Comparison of ENCODE assay signal across 8 cellular contexts in genomic region chr7:99438573-99439480, GRCh38. TPM values are rescaled to one million over a fixed set of nuclear protein-coding genes. Genes with fewer than 3 reads are reported as not detected.
DNase-seq lines count a peak whose midpoint lies in the region; ATAC-seq and TF ChIP-seq lines count a peak whose summit lies in the region.

Gene CPSF4, plus strand, starts transcription at chr7:99438943. Its CDS starts 140 bp downstream, at chr7:99439083.
A gene with protein sequence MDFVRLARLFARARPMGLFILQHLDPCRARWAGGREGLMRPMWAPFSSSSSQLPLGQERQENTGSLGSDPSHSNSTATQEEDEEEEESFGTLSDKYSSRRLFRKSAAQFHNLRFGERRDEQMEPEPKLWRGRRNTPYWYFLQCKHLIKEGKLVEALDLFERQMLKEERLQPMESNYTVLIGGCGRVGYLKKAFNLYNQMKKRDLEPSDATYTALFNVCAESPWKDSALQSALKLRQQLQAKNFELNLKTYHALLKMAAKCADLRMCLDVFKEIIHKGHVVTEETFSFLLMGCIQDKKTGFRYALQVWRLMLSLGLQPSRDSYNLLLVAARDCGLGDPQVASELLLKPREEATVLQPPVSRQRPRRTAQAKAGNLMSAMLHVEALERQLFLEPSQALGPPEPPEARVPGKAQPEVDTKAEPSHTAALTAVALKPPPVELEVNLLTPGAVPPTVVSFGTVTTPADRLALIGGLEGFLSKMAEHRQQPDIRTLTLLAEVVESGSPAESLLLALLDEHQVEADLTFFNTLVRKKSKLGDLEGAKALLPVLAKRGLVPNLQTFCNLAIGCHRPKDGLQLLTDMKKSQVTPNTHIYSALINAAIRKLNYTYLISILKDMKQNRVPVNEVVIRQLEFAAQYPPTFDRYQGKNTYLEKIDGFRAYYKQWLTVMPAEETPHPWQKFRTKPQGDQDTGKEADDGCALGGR (minus strand): TSS chr7:99438798. CDS start chr7:99435242, 3,556 bp downstream.

- ATAC-seq in GM19351 (IDR thresholded peaks at IDR 0.05; ENCODE audit: unreplicated experiment) (peak; percentile 91), HG03520 (IDR thresholded peaks at IDR 0.05; ENCODE audit: unreplicated experiment) (peak; percentile 83)

- DNase-seq in NCI-H526 treated with DMSO at 0.1 percent for 48 hours (lab: John Stamatoyannopoulos, UW) (peak; percentile 95), dermis blood vessel endothelial cell (peak; percentile 96)
- peak; percentile 84 to 90 for DNase-seq in activated CD4-positive, alpha-beta T cell treated with anti-CD3 and anti-CD28 coated beads, Interleukin-2, amount 50 U/mL, for 24 hours (ENCODE audit: low read depth in 1 of 2, low spot score in 1 of 2)
- peak; percentile 94 for DNase-seq in stimulated activated CD4-positive, alpha-beta T cell treated with anti-CD3 and anti-CD28 coated beads, Interleukin-4, amount 100 ng/mL, for 1 hour

- H3K4me3 ChIP-seq in liver (ENCODE audit: low read depth in 1 of 3, low read length in 3 of 3) = peak within 1 kb of the TSS; percentile 85 to 91 (median 87)

- no peaks in the 10 kb centered on the region for H3K9me3 ChIP-seq in liver (ENCODE audit: control insufficient read depth in 4 of 4, low read length in 3 of 4)

- TF ChIP-seq CTCF in C4-2B (conservative IDR thresholded peaks at IDR 0.05) (no peak), liver (IDR thresholded peaks at IDR 0.05; ENCODE audit: low read depth, low read length, missing input control) (no peak)

- under 1% methylated on average over 89 of the region's 89 CpGs for WGBS in liver

- H3K27ac ChIP-seq in C4-2B (peak within 1 kb of the TSS; percentile 88), liver (ENCODE audit: low read depth in 1 of 2, low read length in 2 of 2) (peak within 1 kb of the TSS; percentile 28 to 83)

- TF ChIP-seq RAD21 in liver (IDR thresholded peaks at IDR 0.05) = no peak

- peaks cover 7 to 18% (median 13%) of the 10 kb centered on the region in 4 donors for H3K4me1 ChIP-seq in liver (ENCODE audit: control insufficient read depth in 4 of 4, insufficient read depth in 4 of 4, low read length in 3 of 4)

- H3K36me3 ChIP-seq in liver (ENCODE audit: control insufficient read depth in 4 of 4, insufficient read depth in 3 of 4, low read depth in 1 of 4, low read length in 3 of 4) = peaks cover 2 to 13% (median 8%) of the 10 kb centered on the region in 4 donors

- peak within 1 kb of the TSS; percentile 47 to 95 for H3K9ac ChIP-seq in liver (ENCODE audit: low read depth in 1 of 2, low read length in 2 of 2)

- no peaks in the 10 kb centered on the region for H3K27me3 ChIP-seq in liver (ENCODE audit: control insufficient read depth in 4 of 4, insufficient read depth in 4 of 4, low read length in 3 of 4)

TF ChIP-seq in liver, 16 proteins besides CTCF, POLR2A, EP300 and RAD21:
- TF ChIP-seq HNF4A (conservative IDR thresholded peaks at IDR 0.05) (peak in 1 of 2 donors; percentile 5), GABPA (IDR thresholded peaks at IDR 0.05 in 1 of 2, conservative IDR thresholded peaks at IDR 0.05 in 1 of 2) (peak in 1 of 2 donors; percentile 74), JUND (IDR thresholded peaks at IDR 0.05) (no peak), YY1 (IDR thresholded peaks at IDR 0.05) (peak; percentile 73), ATF3 (IDR thresholded peaks at IDR 0.05) (no peak), ZBTB33 (IDR thresholded peaks at IDR 0.05) (no peak), FOXA2 (IDR thresholded peaks at IDR 0.05) (no peak), NR2F2 (IDR thresholded peaks at IDR 0.05) (no peak), MAX (IDR thresholded peaks at IDR 0.05) (no peak), EGR1 (IDR thresholded peaks at IDR 0.05; ENCODE audit: low read depth in 2 of 2) (peak in 1 of 2 donors; percentile 52)

RNA-seq across cellular contexts. Expression of gene CPSF4, which starts in this region (rescaled TPM):
- 24.7 and 28.1 TPM in 2 replicates for total RNA-seq in dermis blood vessel endothelial cell
- 10 to 100 TPM; 11.5 to 15.3 TPM for total RNA-seq in liver
- 1 to 10 TPM; 7.1 to 9.6 TPM for polyA plus RNA-seq in liver

RNA-seq across cellular contexts. Expression of the second gene that starts in this region (rescaled TPM):
- total RNA-seq in dermis blood vessel endothelial cell = 5.5 and 6.8 TPM in 2 replicates
- 1 to 10 TPM; 4.2 to 4.3 TPM for total RNA-seq in liver
- polyA plus RNA-seq in liver = 1 to 10 TPM; 3.1 to 3.5 TPM

Comparison
In these comparisons a context has a peak if more than half of its experiments do, and no peak if none do; other contexts are left out.
1. Peak in every context shown above with its lines: DNase-seq, ATAC-seq, H3K4me3 ChIP-seq and H3K27ac ChIP-seq.